25 cellular contexts compared by ENCODE assay signal in genomic region chr6:47392251-47392650, GRCh38.
"Had no signal": no experiment of that assay in that cellular context is flagged by ENCODE, and none has a peak within 500 bp of the region (broad histone marks: within the 10 kb centered on the region; RNA-seq: fewer than 3 reads in every experiment).

No MANE protein-coding gene starts in this region.

- H3K9me3 ChIP-seq: gastrocnemius medialis, right lobe of liver, suprapubic skin had no signal

- H3K4me3 ChIP-seq: dorsolateral prefrontal cortex, gastrocnemius medialis, lung, neural progenitor cell, right lobe of liver, suprapubic skin had no signal

- H3K4me1 ChIP-seq: gastrocnemius medialis, neural progenitor cell, parathyroid adenoma, right lobe of liver, suprapubic skin had no signal

- H2AFZ ChIP-seq: neural progenitor cell, parathyroid adenoma had no signal

- H3K27ac Mint-ChIP-seq: memory B cell; naive thymus-derived CD4-positive, alpha-beta T cell; nephron; neural progenitor cell; stimulated activated naive CD8-positive, alpha-beta T cell treated with anti-CD3 and anti-CD28 coated beads, Interleukin-15, amount 100 ng/mL, for 72 hours had no signal

- H3K27me3 ChIP-seq: dorsolateral prefrontal cortex, gastrocnemius medialis, neural progenitor cell, right lobe of liver, suprapubic skin had no signal

- H3K27ac ChIP-seq: dorsolateral prefrontal cortex, epithelial cell of prostate, gastrocnemius medialis, neural progenitor cell, parathyroid adenoma, right lobe of liver, suprapubic skin had no signal

- H3K4me1 Mint-ChIP-seq: memory B cell; neural progenitor cell; stimulated activated naive CD8-positive, alpha-beta T cell treated with anti-CD3 and anti-CD28 coated beads, Interleukin-15, amount 100 ng/mL, for 72 hours had no signal

- H3K4me3 Mint-ChIP-seq: memory B cell; naive thymus-derived CD4-positive, alpha-beta T cell; nephron; neural progenitor cell; stimulated activated naive CD8-positive, alpha-beta T cell treated with anti-CD3 and anti-CD28 coated beads, Interleukin-15, amount 100 ng/mL, for 72 hours had no signal

- ATAC-seq: esophagus mucosa; gastrocnemius medialis; left lobe of liver; naive thymus-derived CD4-positive, alpha-beta T cell; right lobe of liver; stimulated activated naive CD8-positive, alpha-beta T cell treated with anti-CD3 and anti-CD28 coated beads, Interleukin-15, amount 100 ng/mL, for 72 hours had no signal

- H3K36me3 ChIP-seq: gastrocnemius medialis, neural progenitor cell, right lobe of liver, suprapubic skin had no signal

- H3K27me3 Mint-ChIP-seq: progenitor cell of endocrine pancreas had no signal

- DNase-seq: dorsolateral prefrontal cortex; effector CD4-positive, alpha-beta T cell; foreskin fibroblast; gastrocnemius medialis; head of caudate nucleus; kidney; midbrain; naive thymus-derived CD4-positive, alpha-beta T cell; right lobe of liver; small intestine; stimulated activated CD4-positive, alpha-beta T cell treated with anti-CD3 and anti-CD28 coated beads, Interleukin-15, amount 100 ng/mL, for 24 hours; stimulated activated CD4-positive, alpha-beta T cell treated with anti-CD3 and anti-CD28 coated beads, Interleukin-2, amount 100 ng/mL, for 48 hours; stimulated activated naive CD4-positive, alpha-beta T cell; stimulated activated naive CD8-positive, alpha-beta T cell treated with anti-CD3 and anti-CD28 coated beads, Interleukin-15, amount 100 ng/mL, for 72 hours; trophoblast cell had no signal

- H3K9ac ChIP-seq: neural progenitor cell, parathyroid adenoma had no signal

- H3K36me3 Mint-ChIP-seq: neural progenitor cell had no signal

- H3K4me2 ChIP-seq: neural progenitor cell had no signal
